14 cellular contexts compared by ENCODE assay signal in genomic region chrX:83008415-83008814, GRCh38.
DNase-seq lines count a peak whose midpoint lies in the region; ATAC-seq and TF ChIP-seq lines count a peak whose summit lies in the region.
"Had no signal": no experiment of that assay in that cellular context is flagged by ENCODE, and none has a peak within 500 bp of the region (broad histone marks: within the 10 kb centered on the region; RNA-seq: fewer than 3 reads in every experiment).

No MANE protein-coding gene starts in this region.

- TF ChIP-seq CTCF in GM06990 (IDR thresholded peaks at IDR 0.05; ENCODE audit: insufficient read depth, low read length, poor library complexity, severe bottlenecking), result peak; percentile 39
- peak; percentile 11 for TF ChIP-seq CTCF in astrocyte of the spinal cord (IDR thresholded peaks at IDR 0.05; ENCODE audit: low read depth, low read length)
- TF ChIP-seq CTCF in thyroid gland (IDR thresholded peaks at IDR 0.05), result peak in 1 of 6 experiments; percentile 21

- no peak overlapping the region for H2AFZ ChIP-seq in Karpas-422 (ENCODE audit: low read length)

- no CpG with 5 or more reads among the region's 6 CpGs for WGBS in mesendoderm (ENCODE audit: extremely low coverage, insufficient coverage, low lambda C conversion rate)
- 79 to 80% methylated on average over 6 of the region's 6 CpGs for WGBS in thyroid gland, 2 donors

- H3K4me3 Mint-ChIP-seq in activated T-helper 17 cell treated with anti-CD3 and anti-CD28 coated beads, Interleukin-2, amount 50 U/mL, for 72 hours, result no peak overlapping the region
- H3K4me3 Mint-ChIP-seq in T-helper 17 cell, result no peak overlapping the region
- H3K4me3 Mint-ChIP-seq: activated naive CD4-positive, alpha-beta T cell treated with anti-CD3 and anti-CD28 coated beads, Interleukin-2, amount 50 U/mL, for 24 hours had no signal

- no peak overlapping the region for H2BK15ac ChIP-seq in mesendoderm (replicated peaks; ENCODE audit: low read depth)

- H2AK5ac ChIP-seq in mesendoderm (ENCODE audit: low read length), result no peak overlapping the region

- in situ Hi-C loops in astrocyte of the spinal cord (cut with HindIII; ENCODE audit: low sequenced_read_pairs), result no loop called here

- H3K4me2 ChIP-seq in Karpas-422 (ENCODE audit: low read depth, low read length, poor library complexity, severe bottlenecking) (no peak overlapping the region), mesendoderm (ENCODE audit: low read length) (no peak overlapping the region)

- H3K79me2 ChIP-seq in Karpas-422 (ENCODE audit: low read length) (no peaks in the 10 kb centered on the region), mesendoderm (ENCODE audit: control insufficient read depth, insufficient read depth, low read length) (no peaks in the 10 kb centered on the region)

- no peaks in the 10 kb centered on the region for H3K79me1 ChIP-seq in mesendoderm (ENCODE audit: low read length)

- H3K4me1 Mint-ChIP-seq in activated T-helper 17 cell treated with anti-CD3 and anti-CD28 coated beads, Interleukin-2, amount 50 U/mL, for 72 hours, result no peaks in the 10 kb centered on the region
- no peaks in the 10 kb centered on the region for H3K4me1 Mint-ChIP-seq in T-helper 17 cell
- H3K4me1 Mint-ChIP-seq: activated naive CD4-positive, alpha-beta T cell treated with anti-CD3 and anti-CD28 coated beads, Interleukin-2, amount 50 U/mL, for 24 hours had no signal

- DNase-seq in GM06990 (ENCODE audit: extremely low read depth, insufficient read length), result no peak
- DNase-seq in Karpas-422, result peak; percentile 83
- no peak for DNase-seq in astrocyte of the spinal cord (ENCODE audit: low read depth, low spot score)
- DNase-seq in mesendoderm, result peak; percentile 6
- no peak for DNase-seq in SW480 (ENCODE audit: low spot score)
- no peak for DNase-seq in T-helper 17 cell
- no peak for DNase-seq in thyroid gland
- DNase-seq: GF-D8; NCI-H446 treated with DMSO at 0.1 percent for 48 hours; stimulated activated CD4-positive, alpha-beta T cell treated with anti-CD3 and anti-CD28 coated beads, Interleukin-2, amount 100 ng/mL, for 24 hours had no signal

- no peak overlapping the region for H3K27ac ChIP-seq in Karpas-422 (ENCODE audit: low read length)
- no peak overlapping the region for H3K27ac ChIP-seq in mesendoderm (ENCODE audit: low read depth, low read length)
- no peak overlapping the region for H3K27ac ChIP-seq in thyroid gland
- H3K27ac ChIP-seq: gastroesophageal sphincter, suprapubic skin had no signal

- H3K27me3 Mint-ChIP-seq in activated T-helper 17 cell treated with anti-CD3 and anti-CD28 coated beads, Interleukin-2, amount 50 U/mL, for 72 hours, result no peaks in the 10 kb centered on the region
- H3K27me3 Mint-ChIP-seq in T-helper 17 cell, result no peaks in the 10 kb centered on the region
- H3K27me3 Mint-ChIP-seq: activated naive CD4-positive, alpha-beta T cell treated with anti-CD3 and anti-CD28 coated beads, Interleukin-2, amount 50 U/mL, for 24 hours had no signal

- H3K4me3 ChIP-seq in GM06990 (replicated peaks; ENCODE audit: low read depth, low read length) (no peak overlapping the region), Karpas-422 (ENCODE audit: low read length) (no peak overlapping the region), astrocyte of the spinal cord (ENCODE audit: low read depth, low read length) (no peak overlapping the region), mesendoderm (ENCODE audit: low read length) (no peak overlapping the region), thyroid gland (replicated peaks in 1 of 3) (no peak overlapping the region)
- H3K4me3 ChIP-seq: gastroesophageal sphincter, suprapubic skin had no signal

- no peak for TF ChIP-seq POLR2A in thyroid gland (IDR thresholded peaks at IDR 0.05)

- H3K4me1 ChIP-seq in Karpas-422 (ENCODE audit: low read length) (no peaks in the 10 kb centered on the region), mesendoderm (ENCODE audit: control insufficient read depth, low read depth, low read length) (no peaks in the 10 kb centered on the region), thyroid gland (no peaks in the 10 kb centered on the region)
- H3K4me1 ChIP-seq: gastroesophageal sphincter, suprapubic skin had no signal

- no peak overlapping the region for H3K9ac ChIP-seq in Karpas-422 (ENCODE audit: low read length)
- H3K9ac ChIP-seq in mesendoderm (ENCODE audit: low read length), result no peak overlapping the region

- H3K18ac ChIP-seq in mesendoderm (ENCODE audit: low read length), result no peak overlapping the region

- no peak overlapping the region for H4K5ac ChIP-seq in mesendoderm (ENCODE audit: low read length)

- H3K23ac ChIP-seq in mesendoderm (ENCODE audit: low read length), result no peak overlapping the region

- no peaks in the 10 kb centered on the region for H3K36me3 Mint-ChIP-seq in activated T-helper 17 cell treated with anti-CD3 and anti-CD28 coated beads, Interleukin-2, amount 50 U/mL, for 72 hours (ENCODE audit: low read depth)
- H3K36me3 Mint-ChIP-seq in T-helper 17 cell (ENCODE audit: low read depth), result no peaks in the 10 kb centered on the region
- H3K36me3 Mint-ChIP-seq: activated naive CD4-positive, alpha-beta T cell treated with anti-CD3 and anti-CD28 coated beads, Interleukin-2, amount 50 U/mL, for 24 hours had no signal

- intact Hi-C loops in thyroid gland (cut with DNase I), result no loop called here

- no peak overlapping the region for H3K56ac ChIP-seq in mesendoderm (ENCODE audit: low read length)

- H2BK120ac ChIP-seq in mesendoderm (ENCODE audit: low read depth, low read length), result no peak overlapping the region

- no peak overlapping the region for H4K8ac ChIP-seq in mesendoderm (ENCODE audit: low read depth, low read length)

- H3K36me3 ChIP-seq in GM06990 (ENCODE audit: control insufficient read depth, insufficient read depth, low read length) (no peaks in the 10 kb centered on the region), Karpas-422 (ENCODE audit: insufficient read depth, low read length) (no peaks in the 10 kb centered on the region), mesendoderm (ENCODE audit: control insufficient read depth, insufficient read depth, low read length) (no peaks in the 10 kb centered on the region), thyroid gland (no peaks in the 10 kb centered on the region)
- H3K36me3 ChIP-seq: gastroesophageal sphincter, suprapubic skin had no signal

- no peak for ATAC-seq in activated T-helper 17 cell treated with anti-CD3 and anti-CD28 coated beads, Interleukin-2, amount 50 U/mL, for 72 hours (replicated peaks)
- ATAC-seq in T-helper 17 cell, result no peak
- ATAC-seq: gastroesophageal sphincter had no signal

- peaks cover 9% of the 10 kb centered on the region; the same call in 1 of the 2 replicates for H3K9me3 ChIP-seq in Karpas-422 (ENCODE audit: low read length)
- no peaks in the 10 kb centered on the region for H3K9me3 ChIP-seq in T-helper 17 cell (ENCODE audit: control insufficient read depth, low read length, poor library complexity, severe bottlenecking)
- H3K9me3 ChIP-seq in thyroid gland, result no peaks in the 10 kb centered on the region
- H3K9me3 ChIP-seq: gastroesophageal sphincter, suprapubic skin had no signal

- H3K27me3 ChIP-seq in GM06990 (replicated peaks; ENCODE audit: control insufficient read depth, insufficient read depth, low read length), result no peaks in the 10 kb centered on the region
- H3K27me3 ChIP-seq in Karpas-422 (ENCODE audit: low read length), result no peaks in the 10 kb centered on the region
- H3K27me3 ChIP-seq in mesendoderm (ENCODE audit: insufficient read depth, low read length, poor library complexity), result no peaks in the 10 kb centered on the region
- no peaks in the 10 kb centered on the region for H3K27me3 ChIP-seq in thyroid gland
- H3K27me3 ChIP-seq: gastroesophageal sphincter, suprapubic skin had no signal

- H4K20me1 ChIP-seq in Karpas-422 (ENCODE audit: insufficient read depth, low read depth, low read length), result no peaks in the 10 kb centered on the region

- no peak overlapping the region for H2BK5ac ChIP-seq in mesendoderm (ENCODE audit: low read length)

- no peaks in the 10 kb centered on the region for H3K9me2 ChIP-seq in Karpas-422 (replicated peaks; ENCODE audit: insufficient read depth, low read length)

- H3K27ac Mint-ChIP-seq in activated T-helper 17 cell treated with anti-CD3 and anti-CD28 coated beads, Interleukin-2, amount 50 U/mL, for 72 hours, result no peak overlapping the region
- no peak overlapping the region for H3K27ac Mint-ChIP-seq in T-helper 17 cell
- H3K27ac Mint-ChIP-seq: activated naive CD4-positive, alpha-beta T cell treated with anti-CD3 and anti-CD28 coated beads, Interleukin-2, amount 50 U/mL, for 24 hours had no signal

- H3K9me3 Mint-ChIP-seq in activated T-helper 17 cell treated with anti-CD3 and anti-CD28 coated beads, Interleukin-2, amount 50 U/mL, for 72 hours, result no peaks in the 10 kb centered on the region
- H3K9me3 Mint-ChIP-seq: activated naive CD4-positive, alpha-beta T cell treated with anti-CD3 and anti-CD28 coated beads, Interleukin-2, amount 50 U/mL, for 24 hours had no signal

- no peak overlapping the region for H3K4ac ChIP-seq in mesendoderm (ENCODE audit: low read depth, low read length)

Comparison
In these comparisons a context has a peak if more than half of its experiments do, and no peak if none do; other contexts are left out.
1. DNase-seq: peak in Karpas-422 (single experiment) and mesendoderm (single experiment); none in GM06990 (single experiment), astrocyte of the spinal cord (single experiment), SW480 (single experiment), T-helper 17 cell (0 of 3) and thyroid gland (0 of 2).